1 cellular context compared by ENCODE assay signal in the genomic region with DNA sequence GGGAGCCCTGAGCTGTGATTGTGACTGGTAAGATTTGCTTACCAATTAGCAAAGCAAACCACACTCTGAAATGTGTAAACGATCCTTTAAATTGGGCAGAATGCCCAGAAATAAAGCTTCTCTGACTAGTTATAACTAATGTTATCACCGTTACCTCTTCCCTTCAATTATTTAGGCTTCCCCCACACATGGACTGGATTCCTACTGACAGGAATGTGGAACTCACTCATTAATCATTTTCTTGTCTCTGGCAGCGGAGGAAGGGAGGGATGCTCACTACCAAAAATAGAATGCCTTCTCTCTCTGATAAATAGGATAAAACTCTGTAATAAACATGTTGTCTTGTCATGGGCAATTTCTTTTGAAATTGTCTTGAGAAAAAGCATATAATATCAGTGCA.
TF ChIP-seq lines count a peak whose summit lies in the region.

No MANE protein-coding gene starts in this region.

TF ChIP-seq in WTC11, 78 proteins besides CTCF, POLR2A, EP300 and RAD21 (continued from another document):
- TF ChIP-seq NFYB (CRISPR knock-in tag; conservative IDR thresholded peaks at IDR 0.05; ENCODE audit: low read depth) (no peak), SMAD3 (CRISPR knock-in tag; IDR thresholded peaks at IDR 0.05; ENCODE audit: borderline replicate concordance) (no peak), ELF4 (CRISPR knock-in tag; IDR thresholded peaks at IDR 0.05; ENCODE audit: low read depth) (no peak), NFE2L1 (CRISPR knock-in tag; IDR thresholded peaks at IDR 0.05) (no peak)
- TF ChIP-seq, protein P1, sequence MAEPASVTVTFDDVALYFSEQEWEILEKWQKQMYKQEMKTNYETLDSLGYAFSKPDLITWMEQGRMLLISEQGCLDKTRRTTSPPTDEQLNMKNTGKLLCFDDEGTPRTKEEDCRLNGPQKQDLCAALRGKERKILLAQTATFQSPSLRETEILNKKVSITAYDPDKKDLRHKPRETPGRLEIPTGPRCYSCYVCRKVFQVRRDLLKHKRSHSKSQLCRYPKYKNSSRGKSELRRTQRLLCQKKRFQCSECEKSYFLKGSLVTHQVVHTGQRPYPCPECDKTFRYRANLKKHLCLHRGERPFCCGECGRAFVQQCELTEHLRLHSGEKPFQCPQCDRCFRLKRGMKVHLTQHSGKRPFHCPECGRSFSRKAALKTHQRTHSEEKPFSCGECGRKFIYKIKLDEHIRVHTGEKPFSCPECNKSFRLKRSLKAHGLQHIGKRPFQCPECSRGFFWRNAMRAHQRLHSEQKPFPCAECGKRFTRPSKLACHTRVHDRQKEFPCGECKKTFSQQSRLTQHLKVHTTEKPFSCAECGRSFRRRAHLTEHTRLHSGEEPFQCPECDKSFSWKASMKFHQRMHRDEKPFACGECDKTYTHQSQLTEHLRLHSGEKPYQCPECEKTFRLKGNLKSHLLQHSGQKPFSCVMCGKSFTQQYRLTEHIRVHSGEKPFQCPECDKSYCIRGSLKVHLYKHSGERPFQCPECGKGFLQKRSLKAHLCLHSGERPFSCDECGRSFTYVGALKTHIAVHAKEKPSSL (CRISPR knock-in tag; conservative IDR thresholded peaks at IDR 0.05): no peak
- TF ChIP-seq, protein P2, sequence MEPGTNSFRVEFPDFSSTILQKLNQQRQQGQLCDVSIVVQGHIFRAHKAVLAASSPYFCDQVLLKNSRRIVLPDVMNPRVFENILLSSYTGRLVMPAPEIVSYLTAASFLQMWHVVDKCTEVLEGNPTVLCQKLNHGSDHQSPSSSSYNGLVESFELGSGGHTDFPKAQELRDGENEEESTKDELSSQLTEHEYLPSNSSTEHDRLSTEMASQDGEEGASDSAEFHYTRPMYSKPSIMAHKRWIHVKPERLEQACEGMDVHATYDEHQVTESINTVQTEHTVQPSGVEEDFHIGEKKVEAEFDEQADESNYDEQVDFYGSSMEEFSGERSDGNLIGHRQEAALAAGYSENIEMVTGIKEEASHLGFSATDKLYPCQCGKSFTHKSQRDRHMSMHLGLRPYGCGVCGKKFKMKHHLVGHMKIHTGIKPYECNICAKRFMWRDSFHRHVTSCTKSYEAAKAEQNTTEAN (CRISPR knock-in tag; IDR thresholded peaks at IDR 0.05): no peak
TF ChIP-seq in WTC11: peak in this region for 0.
